20 cellular contexts compared by ENCODE assay signal in genomic region chr3:99984139-99984538, GRCh38.
DNase-seq lines count a peak whose midpoint lies in the region; ATAC-seq, FAIRE-seq and TF ChIP-seq lines count a peak whose summit lies in the region.
"Had no signal": no experiment of that assay in that cellular context is flagged by ENCODE, and none has a peak within 500 bp of the region (broad histone marks: within the 10 kb centered on the region; RNA-seq: fewer than 3 reads in every experiment).

No MANE protein-coding gene starts in this region.

- H3K27ac ChIP-seq in IMR-90 (ENCODE audit: insufficient read depth, low read length): no peak overlapping the region
- no peak overlapping the region for H3K27ac ChIP-seq in astrocyte (ENCODE audit: low read depth, low read length)

- no peak overlapping the region for H3K9ac ChIP-seq in IMR-90 (ENCODE audit: low read depth, low read length)
- H3K9ac ChIP-seq in astrocyte (ENCODE audit: low read length): no peak overlapping the region

- H3K9me1 ChIP-seq in IMR-90 (ENCODE audit: insufficient read depth, low read length): no peaks in the 10 kb centered on the region

- H3K36me3 ChIP-seq in IMR-90 (ENCODE audit: control insufficient read depth, insufficient read depth, low read length) (no peaks in the 10 kb centered on the region), astrocyte (ENCODE audit: insufficient read depth, low read length) (no peaks in the 10 kb centered on the region)
- H3K36me3 ChIP-seq: BE2C had no signal

- no peak overlapping the region for H3K23ac ChIP-seq in IMR-90 (ENCODE audit: low read depth, low read length)

- no peak overlapping the region for H3K4me3 ChIP-seq in IMR-90 (ENCODE audit: insufficient read depth, low read depth, low read length)
- H3K4me3 ChIP-seq in astrocyte (ENCODE audit: insufficient read depth, low read depth, low read length): no peak overlapping the region

- POLR2A ChIA-PET in IMR-90 (lab: Charles Lee; ENCODE audit: unreplicated experiment): no interaction called here

- H3K14ac ChIP-seq in IMR-90 (replicated peaks; ENCODE audit: low read depth, low read length): no peak overlapping the region

- H3K18ac ChIP-seq in IMR-90 (ENCODE audit: low read depth, low read length): no peak overlapping the region

- no peak overlapping the region for H2AK5ac ChIP-seq in IMR-90 (ENCODE audit: low read depth, low read length)

- no peaks in the 10 kb centered on the region for H3K9me3 ChIP-seq in IMR-90 (ENCODE audit: control insufficient read depth, insufficient read depth, low read length)
- H3K9me3 ChIP-seq in astrocyte (ENCODE audit: insufficient read depth, low read depth, low read length): no peaks in the 10 kb centered on the region
- H3K9me3 ChIP-seq: BE2C, Caco-2 had no signal

- dilution Hi-C loops in IMR-90 (cut with HindIII; ENCODE audit: low sequenced_read_pairs, unreplicated experiment): no loop called here

- no peaks in the 10 kb centered on the region for H4K20me1 ChIP-seq in IMR-90 (ENCODE audit: insufficient read depth, low read length)
- H4K20me1 ChIP-seq in astrocyte (ENCODE audit: insufficient read depth, low read length): no peaks in the 10 kb centered on the region

- H3K4me1 ChIP-seq in IMR-90 (ENCODE audit: control insufficient read depth, insufficient read depth, low read length): 0 out of 2 replicates have a peak, but pooled peaks cover 2% of the 10 kb centered on the region
- H3K4me1 ChIP-seq in astrocyte (ENCODE audit: insufficient read depth, low read length): no peaks in the 10 kb centered on the region
- H3K4me1 ChIP-seq: BE2C had no signal

- H3K36me3 Mint-ChIP-seq in astrocyte (ENCODE audit: low read depth, unreplicated experiment): no peaks in the 10 kb centered on the region
- H3K36me3 Mint-ChIP-seq in nephron (ENCODE audit: low read depth): no peaks in the 10 kb centered on the region
- H3K36me3 Mint-ChIP-seq: CD4-positive, CD25-positive, alpha-beta regulatory T cell had no signal

- no peak overlapping the region for H2AFZ ChIP-seq in IMR-90 (replicated peaks; ENCODE audit: low read length, poor library complexity)
- no peak overlapping the region for H2AFZ ChIP-seq in astrocyte (ENCODE audit: low read depth, low read length)

- H4K91ac ChIP-seq in IMR-90 (ENCODE audit: insufficient read depth, low read depth, low read length): no peak overlapping the region

- no peak overlapping the region for H2AK9ac ChIP-seq in IMR-90 (replicated peaks; ENCODE audit: low read depth, low read length, poor library complexity)

- no peak overlapping the region for H2BK20ac ChIP-seq in IMR-90 (ENCODE audit: low read depth, low read length)

- TF ChIP-seq POLR2A in IMR-90 (IDR thresholded peaks at IDR 0.05; ENCODE audit: low read depth, low read length): no peak

- H3K27ac Mint-ChIP-seq in astrocyte (ENCODE audit: unreplicated experiment) (no peak overlapping the region), nephron (peak overlapping the region in 2 of 3 experiments; percentile 24 to 37)
- H3K27ac Mint-ChIP-seq: HFFc6 had no signal

- H3K27me3 ChIP-seq in IMR-90 (ENCODE audit: control insufficient read depth, insufficient read depth, low read length) (no peaks in the 10 kb centered on the region), astrocyte (ENCODE audit: insufficient read depth, low read length) (no peaks in the 10 kb centered on the region)
- H3K27me3 ChIP-seq: BE2C had no signal

- H3K27me3 Mint-ChIP-seq in astrocyte (ENCODE audit: low read depth, unreplicated experiment) (no peaks in the 10 kb centered on the region), nephron (ENCODE audit: low read depth) (no peaks in the 10 kb centered on the region)
- H3K27me3 Mint-ChIP-seq: CD4-positive, CD25-positive, alpha-beta regulatory T cell; IgD-negative memory B cell had no signal

- H3K4ac ChIP-seq in IMR-90 (ENCODE audit: low read depth, low read length): no peak overlapping the region

- intact Hi-C loops in IMR-90 (cut with micrococcal nuclease): no loop called here

- in situ Hi-C loops in IMR-90 (cut with MboI; ENCODE audit: low sequenced_read_pairs): no loop called here
- in situ Hi-C loops in G401 (cut with HindIII; ENCODE audit: low sequenced_read_pairs): no loop called here

- no TSS peak for BruUV-seq in IMR-90 (replicated peaks; lab: Mats Ljungman, UMichigan)

- H3K4me2 ChIP-seq in IMR-90 (ENCODE audit: low read depth, low read length) (no peak overlapping the region), astrocyte (ENCODE audit: low read length) (no peak overlapping the region)

- no peaks in the 10 kb centered on the region for H3K79me1 ChIP-seq in IMR-90 (ENCODE audit: low read depth in 1 of 2, low read length in 2 of 2)

- H4K5ac ChIP-seq in IMR-90 (ENCODE audit: low read depth, low read length): peak overlapping the region; percentile 27; the same call in 1 of the 2 replicates

- TF ChIP-seq CTCF in IMR-90 (conservative IDR thresholded peaks at IDR 0.05; ENCODE audit: low read depth, low read length) (no peak), astrocyte (IDR thresholded peaks at IDR 0.05; ENCODE audit: insufficient read depth, low read depth, low read length) (no peak), nephron (IDR thresholded peaks at IDR 0.05; ENCODE audit: unreplicated experiment in 3 of 3) (no peak)

- H4K8ac ChIP-seq in IMR-90 (ENCODE audit: low read depth in 2 of 2, low read length in 2 of 2): no peak overlapping the region

- no peaks in the 10 kb centered on the region for H3K79me2 ChIP-seq in astrocyte (ENCODE audit: insufficient read depth, low read length)

- H2BK5ac ChIP-seq in IMR-90 (ENCODE audit: low read depth, low read length, poor library complexity, severe bottlenecking): no peak overlapping the region

- DNase-seq in IMR-90 (no peak), astrocyte (ENCODE audit: low read depth) (peak; percentile 51), G401 (ENCODE audit: low spot score) (no peak)
- no peak for DNase-seq in activated T-cell treated with anti-CD3 and anti-CD28 coated beads, Interleukin-2, amount 50 U/mL, for 48 hours
- DNase-seq: ACHN; BE2C; C1 segment of cervical spinal cord; Caco-2; CD4-positive, CD25-positive, alpha-beta regulatory T cell; GDM1; GOT3; H7; HFFc6 had no signal

- H3K4me1 Mint-ChIP-seq in astrocyte (ENCODE audit: low read depth, unreplicated experiment) (no peaks in the 10 kb centered on the region), nephron (peaks cover 15% of the 10 kb centered on the region)

- ATAC-seq in IMR-90 (ENCODE audit: low read depth) (no peak), HG02571 (IDR thresholded peaks at IDR 0.05; ENCODE audit: unreplicated experiment) (no peak)
- ATAC-seq: HCT116 had no signal

- no peak overlapping the region for H2BK15ac ChIP-seq in IMR-90 (ENCODE audit: low read depth, low read length)

- no peak overlapping the region for H2BK120ac ChIP-seq in IMR-90 (ENCODE audit: low read depth, low read length)

- no peak for TF ChIP-seq RAD21 in IMR-90 (IDR thresholded peaks at IDR 0.05; ENCODE audit: low read length)

- CTCF ChIA-PET in IMR-90 (lab: Yijun Ruan, JAX): no interaction called here

- no peak overlapping the region for H3K56ac ChIP-seq in IMR-90 (ENCODE audit: extremely low read depth, insufficient read depth, low read length)

- H3K4me3 Mint-ChIP-seq in astrocyte (ENCODE audit: unreplicated experiment) (no peak overlapping the region), nephron (no peak overlapping the region)
- H3K4me3 Mint-ChIP-seq: CD4-positive, CD25-positive, alpha-beta regulatory T cell; HFFc6; IgD-negative memory B cell had no signal

- H3K9me3 Mint-ChIP-seq in astrocyte (ENCODE audit: unreplicated experiment) (no peaks in the 10 kb centered on the region), nephron (no peaks in the 10 kb centered on the region)
- H3K9me3 Mint-ChIP-seq: CD4-positive, CD25-positive, alpha-beta regulatory T cell; HFFc6; IgD-negative memory B cell had no signal

- FAIRE-seq in astrocyte (lab: Jason Lieb, UNC): no peak
- FAIRE-seq: A204.1, D721Med, HTR-8/SVneo had no signal

TF ChIP-seq in IMR-90, 13 proteins besides CTCF, POLR2A, EP300 and RAD21:
- TF ChIP-seq FOS (IDR thresholded peaks at IDR 0.05; ENCODE audit: low read depth, low read length) (no peak), ELK1 (IDR thresholded peaks at IDR 0.05; ENCODE audit: borderline replicate concordance, low read depth, low read length) (no peak), USF2 (IDR thresholded peaks at IDR 0.05; ENCODE audit: low read depth, low read length) (no peak), RCOR1 (IDR thresholded peaks at IDR 0.05; ENCODE audit: insufficient replicate concordance, low read length) (no peak), BHLHE40 (IDR thresholded peaks at IDR 0.05; ENCODE audit: low read depth, low read length) (no peak), NFE2L2 (IDR thresholded peaks at IDR 0.05; ENCODE audit: low read depth, low read length) (no peak)
